In the genomic region with DNA sequence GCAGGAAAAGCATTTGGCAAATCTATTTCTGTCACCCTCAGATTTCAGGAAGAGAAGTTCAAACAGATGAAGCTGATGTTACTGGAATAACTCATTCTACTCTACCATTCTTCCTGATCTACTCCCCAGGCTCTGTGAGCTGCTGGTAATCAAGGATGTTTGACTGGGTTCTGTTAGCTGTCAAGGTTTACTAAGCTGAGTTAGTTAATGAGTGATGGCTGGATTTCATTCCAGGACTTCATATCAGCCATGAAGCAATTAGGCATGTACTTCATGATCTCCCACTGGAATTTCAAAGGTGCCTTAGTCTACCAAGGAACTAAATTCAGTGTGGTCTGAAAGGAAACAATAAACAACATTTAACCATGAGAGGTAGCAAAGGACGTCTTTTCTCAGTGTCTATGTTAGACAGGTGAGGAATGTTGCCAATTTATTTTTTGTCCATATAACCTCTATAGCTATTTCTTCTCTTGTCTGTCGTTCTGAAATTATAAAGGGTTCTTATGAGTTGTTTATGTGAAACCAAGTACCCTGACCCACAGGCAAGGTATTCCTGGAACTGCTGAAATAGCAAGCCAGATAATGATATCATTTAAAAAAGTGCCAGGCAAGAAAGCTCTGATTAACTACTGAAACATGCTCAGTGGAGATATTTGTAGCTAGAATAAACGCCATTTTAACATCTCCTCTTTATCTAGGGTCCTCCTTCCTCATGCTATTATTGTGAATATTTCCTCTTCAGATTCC, we compare ENCODE assay signal across 13 cellular contexts.
DNase-seq lines count a peak whose midpoint lies in the region; ATAC-seq and TF ChIP-seq lines count a peak whose summit lies in the region.
"Had no signal": no experiment of that assay in that cellular context is flagged by ENCODE, and none has a peak within 500 bp of the region (broad histone marks: within the 10 kb centered on the region; RNA-seq: fewer than 3 reads in every experiment).

No MANE protein-coding gene starts in this region.

- TF ChIP-seq CTCF in chondrocyte (IDR thresholded peaks at IDR 0.05): no peak
- TF ChIP-seq CTCF in nephron (IDR thresholded peaks at IDR 0.05; ENCODE audit: unreplicated experiment in 3 of 3): no peak
- TF ChIP-seq CTCF in neural progenitor cell (IDR thresholded peaks at IDR 0.05): no peak

- H3K4me3 ChIP-seq in CD4-positive, alpha-beta memory T cell (ENCODE audit: low read length in 2 of 2): no peak overlapping the region
- no peak overlapping the region for H3K4me3 ChIP-seq in neural progenitor cell
- H3K4me3 ChIP-seq: thoracic aorta had no signal

- H3K36me3 Mint-ChIP-seq in CD4-positive, alpha-beta memory T cell: peaks cover 0 to 2% of the 10 kb centered on the region in 2 donors
- H3K36me3 Mint-ChIP-seq in chondrocyte (ENCODE audit: low read depth) (peaks cover 4% of the 10 kb centered on the region), nephron (ENCODE audit: low read depth) (no peaks in the 10 kb centered on the region), immature natural killer cell (no peaks in the 10 kb centered on the region), neural progenitor cell (no peaks in the 10 kb centered on the region)

- H3K4me1 Mint-ChIP-seq in CD4-positive, alpha-beta memory T cell: peaks cover 16 to 61% (median 34%) of the 10 kb centered on the region in 4 donors
- peaks cover 29% of the 10 kb centered on the region for H3K4me1 Mint-ChIP-seq in chondrocyte (ENCODE audit: low read depth)
- peaks cover 51% of the 10 kb centered on the region for H3K4me1 Mint-ChIP-seq in nephron
- peaks cover 29 to 62% of the 10 kb centered on the region in 2 donors for H3K4me1 Mint-ChIP-seq in immature natural killer cell
- peaks cover 37% of the 10 kb centered on the region for H3K4me1 Mint-ChIP-seq in neural progenitor cell

- no peaks in the 10 kb centered on the region for H3K27me3 Mint-ChIP-seq in CD4-positive, alpha-beta memory T cell
- no peaks in the 10 kb centered on the region for H3K27me3 Mint-ChIP-seq in chondrocyte (ENCODE audit: low read depth)
- H3K27me3 Mint-ChIP-seq in nephron (ENCODE audit: low read depth): no peaks in the 10 kb centered on the region
- H3K27me3 Mint-ChIP-seq in immature natural killer cell (ENCODE audit: low read depth in 3 of 3): peaks cover 0 to 2% (median 0%) of the 10 kb centered on the region in 3 donors
- H3K27me3 Mint-ChIP-seq in neural progenitor cell (ENCODE audit: insufficient read depth, low read depth): peaks cover under 1% of the 10 kb centered on the region
- H3K27me3 Mint-ChIP-seq: dendritic cell treated with granulocyte-macrophage colony-stimulating factor and Interleukin-4, amounts not matched to agents 40 ng/mL and 50 ng/mL, for 4 days had no signal

- CTCF ChIA-PET in CD4-positive, alpha-beta memory T cell (lab: Charles Lee; ENCODE audit: partially characterized antibody): interaction anchor here (0.7 to 2.0 kb wide), 4 partner anchors 24 to 295 kb away, joined by 3 to 5 read pairs (median 3); no protein-coding TSS in a partner anchor

- no peak overlapping the region for H2AFZ ChIP-seq in neural progenitor cell (replicated peaks)

- H3K9me3 Mint-ChIP-seq in CD4-positive, alpha-beta memory T cell: no peaks in the 10 kb centered on the region
- peaks cover 2% of the 10 kb centered on the region for H3K9me3 Mint-ChIP-seq in chondrocyte (ENCODE audit: low read depth)
- no peaks in the 10 kb centered on the region for H3K9me3 Mint-ChIP-seq in nephron
- H3K9me3 Mint-ChIP-seq in immature natural killer cell: no peaks in the 10 kb centered on the region
- H3K9me3 Mint-ChIP-seq in neural progenitor cell: no peaks in the 10 kb centered on the region
- H3K9me3 Mint-ChIP-seq: dendritic cell treated with granulocyte-macrophage colony-stimulating factor and Interleukin-4, amounts not matched to agents 40 ng/mL and 50 ng/mL, for 4 days had no signal

- no peak overlapping the region for H3K4me3 Mint-ChIP-seq in CD4-positive, alpha-beta memory T cell
- no peak overlapping the region for H3K4me3 Mint-ChIP-seq in chondrocyte (ENCODE audit: unreplicated experiment)
- no peak overlapping the region for H3K4me3 Mint-ChIP-seq in nephron
- H3K4me3 Mint-ChIP-seq in immature natural killer cell: no peak overlapping the region
- H3K4me3 Mint-ChIP-seq in neural progenitor cell: no peak overlapping the region
- H3K4me3 Mint-ChIP-seq: dendritic cell treated with granulocyte-macrophage colony-stimulating factor and Interleukin-4, amounts not matched to agents 40 ng/mL and 50 ng/mL, for 4 days had no signal

- H3K9me3 ChIP-seq in CD4-positive, alpha-beta memory T cell (ENCODE audit: control insufficient read depth in 1 of 2, low read length in 2 of 2): no peaks in the 10 kb centered on the region
- H3K9me3 ChIP-seq in neural progenitor cell (ENCODE audit: low read depth): no peaks in the 10 kb centered on the region
- H3K9me3 ChIP-seq: thoracic aorta had no signal

- ATAC-seq in HG03159 (IDR thresholded peaks at IDR 0.05; ENCODE audit: unreplicated experiment): no peak

- no peak overlapping the region for H3K4me2 ChIP-seq in neural progenitor cell

- intact Hi-C loops in CD4-positive, alpha-beta memory T cell (cut with micrococcal nuclease): no loop called here

- H3K4me1 ChIP-seq in CD4-positive, alpha-beta memory T cell (ENCODE audit: insufficient read depth, low read length): peaks cover 35% of the 10 kb centered on the region
- H3K4me1 ChIP-seq in neural progenitor cell: no peaks in the 10 kb centered on the region

- no peaks in the 10 kb centered on the region for H3K27me3 ChIP-seq in CD4-positive, alpha-beta memory T cell (ENCODE audit: insufficient read depth, low read length)
- no peaks in the 10 kb centered on the region for H3K27me3 ChIP-seq in neural progenitor cell

- no peak overlapping the region for H3K9ac ChIP-seq in neural progenitor cell

- H3F3A ChIP-seq in neural progenitor cell (ENCODE audit: low read depth): no peaks in the 10 kb centered on the region

- H3K27ac Mint-ChIP-seq in CD4-positive, alpha-beta memory T cell: peak overlapping the region in 4 of 7 donors; percentile 5 to 13 (median 6)
- H3K27ac Mint-ChIP-seq in chondrocyte (ENCODE audit: unreplicated experiment): peak overlapping the region; percentile 0
- peak overlapping the region; percentile 51 to 71 (median 67) for H3K27ac Mint-ChIP-seq in nephron
- peak overlapping the region in 1 of 6 donors; percentile 62 for H3K27ac Mint-ChIP-seq in immature natural killer cell
- H3K27ac Mint-ChIP-seq in neural progenitor cell: no peak overlapping the region
- H3K27ac Mint-ChIP-seq: dendritic cell treated with granulocyte-macrophage colony-stimulating factor and Interleukin-4, amounts not matched to agents 40 ng/mL and 50 ng/mL, for 4 days had no signal

- H3K36me3 ChIP-seq in CD4-positive, alpha-beta memory T cell (ENCODE audit: insufficient read depth, low read length): no peaks in the 10 kb centered on the region
- H3K36me3 ChIP-seq in neural progenitor cell: no peaks in the 10 kb centered on the region
- H3K36me3 ChIP-seq: thoracic aorta had no signal

- no peak overlapping the region for H3K27ac ChIP-seq in CD4-positive, alpha-beta memory T cell (ENCODE audit: low read depth, low read length)
- no peak overlapping the region for H3K27ac ChIP-seq in neural progenitor cell

- DNase-seq in CD4-positive, alpha-beta memory T cell: no peak
- DNase-seq in HuH-7 (ENCODE audit: low spot score): peak; percentile 30
- no peak for DNase-seq in chondrocyte (ENCODE audit: low spot score)
- DNase-seq in immature natural killer cell: no peak
- DNase-seq in LoVo (ENCODE audit: low spot score): no peak
- no peak for DNase-seq in neural progenitor cell (ENCODE audit: low spot score)
- DNase-seq: activated CD8-positive, alpha-beta memory T cell treated with anti-CD3 and anti-CD28 coated beads for 24 hours; NCI-H1092; NCI-H345 had no signal

- no peaks in the 10 kb centered on the region for H4K20me1 ChIP-seq in neural progenitor cell (ENCODE audit: low read depth)

- POLR2A ChIA-PET in CD4-positive, alpha-beta memory T cell (lab: Charles Lee; ENCODE audit: partially characterized antibody): interaction anchor here (1.4 kb wide), 1 partner anchor 243 kb away, joined by 3 read pairs; no protein-coding TSS in a partner anchor

- H3K79me2 ChIP-seq in neural progenitor cell (ENCODE audit: low read depth): no peaks in the 10 kb centered on the region
